8 cellular contexts compared by ENCODE assay signal in the genomic region with DNA sequence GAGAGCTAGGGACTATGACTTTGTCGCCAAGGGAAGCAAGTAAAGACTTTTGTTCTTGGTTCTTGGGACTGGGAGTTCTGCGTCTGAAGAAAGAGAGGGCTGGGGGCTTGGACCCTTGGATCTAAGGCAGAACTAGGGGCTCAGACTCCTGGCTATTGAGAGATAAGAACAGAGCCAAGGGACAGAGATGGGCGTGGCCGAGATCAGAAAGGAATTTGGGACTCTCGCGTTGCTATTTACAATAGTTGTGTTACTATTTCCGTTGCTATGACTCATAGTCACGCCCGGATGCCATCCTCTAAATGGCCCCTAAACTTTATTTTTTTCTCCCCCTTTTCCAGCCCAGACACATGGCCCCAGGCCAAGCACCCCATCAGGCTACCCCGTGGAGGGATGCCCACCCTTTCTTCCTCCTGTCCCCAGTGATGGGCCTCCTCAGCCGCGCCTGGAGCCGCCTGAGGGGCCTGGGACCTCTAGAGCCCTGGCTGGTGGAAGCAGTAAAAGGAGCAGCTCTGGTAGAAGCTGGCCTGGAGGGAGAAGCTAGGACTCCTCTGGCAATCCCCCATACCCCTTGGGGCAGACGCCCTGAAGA. TPM values are rescaled to one million over a fixed set of nuclear protein-coding genes. Genes with fewer than 3 reads are reported as not detected.
DNase-seq lines count a peak whose midpoint lies in the region; ATAC-seq, FAIRE-seq and TF ChIP-seq lines count a peak whose summit lies in the region.

No MANE protein-coding gene starts in this region.

- intact Hi-C loops in kidney (cut with DNase I) = no loop called here

- TF ChIP-seq CTCF in kidney (IDR thresholded peaks at IDR 0.05; ENCODE audit: borderline replicate concordance, extremely low read depth, insufficient read depth) = no peak

- no peaks in the 10 kb centered on the region for H3K27me3 ChIP-seq in H7 (ENCODE audit: control insufficient read depth, insufficient read depth, low read length)

- peak overlapping the region; percentile 100 for H3K27ac ChIP-seq in kidney (ENCODE audit: low read depth in 2 of 2, low read length in 2 of 2)

- peaks cover 13 to 26% of the 10 kb centered on the region in 2 donors for H3K4me1 ChIP-seq in kidney (ENCODE audit: control insufficient read depth in 1 of 2, insufficient read depth in 1 of 2, low read depth in 1 of 2, low read length in 2 of 2)

- peaks cover 20% of the 10 kb centered on the region for H3K36me3 ChIP-seq in H7 (replicated peaks; ENCODE audit: control insufficient read depth, insufficient read depth, low read length)
- peaks cover 2 to 14% of the 10 kb centered on the region in 2 donors for H3K36me3 ChIP-seq in kidney (ENCODE audit: control insufficient read depth in 1 of 2, insufficient read depth in 2 of 2, low read length in 2 of 2)

- peak overlapping the region; percentile 100 for H3K9ac ChIP-seq in kidney (ENCODE audit: low read length in 2 of 2)

- no peaks in the 10 kb centered on the region for H3K9me3 ChIP-seq in kidney (ENCODE audit: control insufficient read depth in 1 of 2, low read length in 2 of 2)

- no peak for FAIRE-seq in kidney (lab: Jason Lieb, UNC)

- ATAC-seq in activated CD4-positive, CD25-positive, alpha-beta regulatory T cell treated with anti-CD3 and anti-CD28 coated beads, Interleukin-2, amount 50 U/mL, for 24 hours = peak; percentile 39 to 42
- ATAC-seq in GM18870 (IDR thresholded peaks at IDR 0.05; ENCODE audit: unreplicated experiment) = no peak

- H3K4me3 ChIP-seq in H7 (ENCODE audit: insufficient read depth, low read depth, low read length) (peak overlapping the region; percentile 97), kidney (ENCODE audit: low read length in 2 of 2) (peak overlapping the region; percentile 99 to 100)

- DNase-seq in Ammon's horn (ENCODE audit: low spot score) = peak; percentile 69
- DNase-seq in H7 = peak; percentile 88
- DNase-seq in NCI-H2227 (lab: John Stamatoyannopoulos, UW; ENCODE audit: unreplicated experiment) = peak; percentile 64
- DNase-seq in cerebellar cortex (ENCODE audit: low spot score) = peak; percentile 85
- DNase-seq in kidney = peak; percentile 94
- DNase-seq in stimulated activated CD4-positive, alpha-beta T cell treated with anti-CD3 and anti-CD28 coated beads, Interleukin-15, amount 100 ng/mL, for 24 hours = peak; percentile 86

RNA-seq across cellular contexts. Expression of a gene that starts 0.8 kb away (rescaled TPM):
- total RNA-seq in H7 (2014; rRNA removed; shearing (Covaris generic)) = 20.3 and 21.6 TPM in 2 replicates
- total RNA-seq in kidney = 45.1 TPM
- polyA plus RNA-seq in kidney (ENCODE audit: insufficient read depth, low read depth, low replicate concordance) = 24.7 TPM

RNA-seq across cellular contexts. Expression of a gene that starts 4.6 kb away (rescaled TPM):
- 20.6 and 25.6 TPM in 2 replicates for total RNA-seq in H7 (2014; rRNA removed; shearing (Covaris generic))
- total RNA-seq in kidney = 79.1 TPM
- 22.9 TPM for polyA plus RNA-seq in kidney (ENCODE audit: insufficient read depth, low read depth, low replicate concordance)

RNA-seq across cellular contexts. Expression of a gene that starts 25.6 kb away (rescaled TPM):
- 0.52 and 1.1 TPM in 2 replicates for total RNA-seq in H7 (2014; rRNA removed; shearing (Covaris generic))
- not detected for total RNA-seq in kidney
- polyA plus RNA-seq in kidney (ENCODE audit: insufficient read depth, low read depth, low replicate concordance) = not detected

RNA-seq across cellular contexts. Expression of a gene that starts 27.1 kb away (rescaled TPM):
- 173 and 203 TPM in 2 replicates for total RNA-seq in H7 (2014; rRNA removed; shearing (Covaris generic))
- 265 TPM for total RNA-seq in kidney
- 503 TPM for polyA plus RNA-seq in kidney (ENCODE audit: insufficient read depth, low read depth, low replicate concordance)

RNA-seq across cellular contexts. Expression of a gene that starts 36.7 kb away (rescaled TPM):
- total RNA-seq in H7 (2014; rRNA removed; shearing (Covaris generic)) = 9.9 and 18.0 TPM in 2 replicates
- 5.2 TPM for total RNA-seq in kidney
- polyA plus RNA-seq in kidney (ENCODE audit: insufficient read depth, low read depth, low replicate concordance) = 141 TPM
